ENCODE assay signal across 17 cellular contexts in the genomic region with DNA sequence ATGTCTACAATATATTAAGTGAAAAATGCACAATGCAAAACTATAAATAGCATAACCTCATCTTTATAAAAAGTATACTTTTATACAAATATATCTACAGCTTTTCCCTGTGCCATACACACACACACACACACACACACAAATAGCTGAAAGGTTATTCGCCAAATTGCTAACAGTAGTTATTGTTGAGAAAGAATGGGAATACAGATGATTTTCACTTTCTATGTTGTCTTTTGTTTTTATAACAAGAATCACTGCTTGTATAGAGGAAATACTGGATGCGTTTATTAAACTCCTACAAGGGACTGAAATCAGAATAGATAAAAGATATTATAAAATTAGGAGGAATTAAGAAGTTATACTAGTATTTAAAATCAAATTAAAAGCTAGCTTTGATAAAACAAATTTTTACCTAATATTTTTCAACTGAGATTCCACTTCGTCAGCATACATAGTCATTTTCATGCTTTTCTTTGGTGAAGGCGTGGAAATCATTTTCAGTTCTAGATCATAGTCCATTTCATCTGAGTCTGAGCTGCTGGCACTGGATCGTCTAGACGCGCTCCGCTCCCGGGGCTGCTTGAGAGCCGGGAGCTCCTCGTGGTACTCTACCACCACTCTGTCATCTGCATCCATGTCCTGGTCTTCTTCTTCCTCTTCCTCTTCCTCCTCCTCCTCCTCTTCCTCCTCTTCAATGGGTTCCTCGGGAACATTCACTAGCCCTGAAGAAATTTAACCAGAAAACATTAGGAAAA. TPM values are rescaled to one million over a fixed set of nuclear protein-coding genes. Genes with fewer than 3 reads are reported as not detected.
A peak's percentile ranks its signal among the peaks of the same experiment; 100 is the strongest.
DNase-seq lines count a peak whose midpoint lies in the region; ATAC-seq, FAIRE-seq and TF ChIP-seq lines count a peak whose summit lies in the region.
"Had no signal": no experiment of that assay in that cellular context is flagged by ENCODE, and none has a peak within 500 bp of the region (broad histone marks: within the 10 kb centered on the region; RNA-seq: fewer than 3 reads in every experiment).

No MANE protein-coding gene starts in this region.

- no peaks in the 10 kb centered on the region for H3K27me3 Mint-ChIP-seq in activated CD4-positive, alpha-beta T cell treated with anti-CD3 and anti-CD28 coated beads for 36 hours
- H3K27me3 Mint-ChIP-seq in WTC11 (ENCODE audit: low read depth), result no peaks in the 10 kb centered on the region
- no peaks in the 10 kb centered on the region for H3K27me3 Mint-ChIP-seq in CD4-positive, alpha-beta T cell
- H3K27me3 Mint-ChIP-seq in neural progenitor cell (ENCODE audit: insufficient read depth, low read depth), result no peaks in the 10 kb centered on the region

- no peaks in the 10 kb centered on the region for H3K79me2 ChIP-seq in neural progenitor cell (ENCODE audit: low read depth)

- peaks cover 53% of the 10 kb centered on the region for H3K36me3 Mint-ChIP-seq in activated CD4-positive, alpha-beta T cell treated with anti-CD3 and anti-CD28 coated beads for 36 hours (ENCODE audit: low read depth)
- peaks cover 66% of the 10 kb centered on the region for H3K36me3 Mint-ChIP-seq in WTC11
- H3K36me3 Mint-ChIP-seq in CD4-positive, alpha-beta T cell (ENCODE audit: low read depth), result peaks cover 84% of the 10 kb centered on the region
- H3K36me3 Mint-ChIP-seq in neural progenitor cell, result peaks cover 35% of the 10 kb centered on the region

- no peak for ATAC-seq in activated CD4-positive, alpha-beta T cell treated with anti-CD3 and anti-CD28 coated beads for 36 hours
- no peak for ATAC-seq in WTC11
- ATAC-seq in CD4-positive, alpha-beta T cell (ENCODE audit: poor library complexity), result no peak
- ATAC-seq in GM21526 (IDR thresholded peaks at IDR 0.05; ENCODE audit: low FRiP score, unreplicated experiment), result no peak
- ATAC-seq: GM12878, GM23338 had no signal

- H3K27ac ChIP-seq in CD4-positive, alpha-beta T cell (ENCODE audit: low read depth, low read length), result no peak overlapping the region
- H3K27ac ChIP-seq in neural progenitor cell, result no peak overlapping the region
- H3K27ac ChIP-seq: 22Rv1 had no signal

- H3K27ac Mint-ChIP-seq in activated CD4-positive, alpha-beta T cell treated with anti-CD3 and anti-CD28 coated beads for 36 hours, result peak overlapping the region; percentile 26
- H3K27ac Mint-ChIP-seq in WTC11 (peak overlapping the region; percentile 16; the same call in 1 of the 2 replicates), neural progenitor cell (no peak overlapping the region)
- no peak overlapping the region for H3K27ac Mint-ChIP-seq in CD4-positive, alpha-beta T cell
- H3K27ac Mint-ChIP-seq: GM23338 had no signal

- no peaks in the 10 kb centered on the region for H3K9me3 Mint-ChIP-seq in activated CD4-positive, alpha-beta T cell treated with anti-CD3 and anti-CD28 coated beads for 36 hours (ENCODE audit: low read depth)
- H3K9me3 Mint-ChIP-seq in WTC11 (no peaks in the 10 kb centered on the region), neural progenitor cell (no peaks in the 10 kb centered on the region)
- H3K9me3 Mint-ChIP-seq in CD4-positive, alpha-beta T cell, result no peaks in the 10 kb centered on the region
- H3K9me3 Mint-ChIP-seq: CD14-positive monocyte, GM23338 had no signal

- no peak overlapping the region for H3K9ac ChIP-seq in neural progenitor cell

- H3K27me3 ChIP-seq in CD4-positive, alpha-beta T cell (ENCODE audit: control insufficient read depth, insufficient read depth, low read length), result no peaks in the 10 kb centered on the region
- no peaks in the 10 kb centered on the region for H3K27me3 ChIP-seq in neural progenitor cell

- H3K4me3 ChIP-seq in neural progenitor cell, result no peak overlapping the region
- H3K4me3 ChIP-seq: GM12878, GM23338 had no signal

- no peaks in the 10 kb centered on the region for H4K20me1 ChIP-seq in neural progenitor cell (ENCODE audit: low read depth)

- peak; percentile 94 for FAIRE-seq in frontal cortex (lab: Jason Lieb, UNC)
- FAIRE-seq: GM12878, HTR-8/SVneo had no signal

- POLR2A ChIA-PET in activated CD4-positive, alpha-beta T cell treated with anti-CD3 and anti-CD28 coated beads for 36 hours (lab: Charles Lee), result no interaction called here
- POLR2A ChIA-PET in WTC11 (lab: Charles Lee), result no interaction called here
- POLR2A ChIA-PET in CD4-positive, alpha-beta T cell (lab: Charles Lee), result interaction anchor here (1.0 kb wide), 1 partner anchor 8 kb away, joined by 3 read pairs; no protein-coding TSS in a partner anchor

- no peaks in the 10 kb centered on the region for H3K4me1 ChIP-seq in neural progenitor cell
- H3K4me1 ChIP-seq: Caco-2 had no signal

- no peaks in the 10 kb centered on the region for H3F3A ChIP-seq in neural progenitor cell (ENCODE audit: low read depth)

- no peaks in the 10 kb centered on the region for H3K4me1 Mint-ChIP-seq in activated CD4-positive, alpha-beta T cell treated with anti-CD3 and anti-CD28 coated beads for 36 hours
- H3K4me1 Mint-ChIP-seq in WTC11, result no peaks in the 10 kb centered on the region
- no peaks in the 10 kb centered on the region for H3K4me1 Mint-ChIP-seq in CD4-positive, alpha-beta T cell (ENCODE audit: low read depth)
- H3K4me1 Mint-ChIP-seq in neural progenitor cell, result no peaks in the 10 kb centered on the region
- H3K4me1 Mint-ChIP-seq: CD14-positive monocyte, GM23338 had no signal

- CTCF ChIA-PET in activated CD4-positive, alpha-beta T cell treated with anti-CD3 and anti-CD28 coated beads for 36 hours (lab: Charles Lee), result interaction anchor here (0.5 to 3.5 kb wide), 4 partner anchors 80 to 228 kb away, joined by 3 to 25 read pairs (median 4); no protein-coding TSS in a partner anchor
- CTCF ChIA-PET in WTC11 (lab: Charles Lee), result interaction anchor here (0.8 to 1.0 kb wide), 3 partner anchors 10 to 80 kb away, joined by 3 read pairs; no protein-coding TSS in a partner anchor
- CTCF ChIA-PET in CD4-positive, alpha-beta T cell (lab: Charles Lee), result interaction anchor here (0.8 to 1.7 kb wide), 4 partner anchors 9 to 80 kb away, joined by 3 to 8 read pairs (median 3); no protein-coding TSS in a partner anchor

- H2AFZ ChIP-seq in neural progenitor cell (replicated peaks), result no peak overlapping the region
- H2AFZ ChIP-seq: GM23338 had no signal

- H3K4me2 ChIP-seq in neural progenitor cell, result no peak overlapping the region
- H3K4me2 ChIP-seq: GM23338 had no signal

- DNase-seq in activated CD4-positive, alpha-beta T cell treated with anti-CD3 and anti-CD28 coated beads for 36 hours, result no peak
- DNase-seq in activated CD4-positive, alpha-beta T cell treated with anti-CD3 and anti-CD28 coated beads for 48 hours, result no peak
- DNase-seq in WTC11 (ENCODE audit: low spot score), result no peak
- no peak for DNase-seq in frontal cortex (ENCODE audit: low spot score in 2 of 2)
- DNase-seq in putamen (ENCODE audit: low spot score), result peak; percentile 20
- no peak for DNase-seq in CD4-positive, alpha-beta T cell
- DNase-seq in neural progenitor cell (ENCODE audit: low spot score), result no peak
- DNase-seq: Caco-2, NCI-H1417 treated with DMSO at 0.1 percent for 48 hours, NCI-H2029 treated with DMSO at 0.1 percent for 48 hours, NCI-H510A treated with DMSO at 0.1 percent for 48 hours had no signal

- H3K4me3 Mint-ChIP-seq in activated CD4-positive, alpha-beta T cell treated with anti-CD3 and anti-CD28 coated beads for 36 hours, result no peak overlapping the region
- H3K4me3 Mint-ChIP-seq in WTC11 (no peak overlapping the region), neural progenitor cell (no peak overlapping the region)
- no peak overlapping the region for H3K4me3 Mint-ChIP-seq in CD4-positive, alpha-beta T cell
- H3K4me3 Mint-ChIP-seq: CD14-positive monocyte, GM23338 had no signal

- H3K36me3 ChIP-seq in neural progenitor cell, result peaks cover 31% of the 10 kb centered on the region

- no peak for TF ChIP-seq CTCF in WTC11 (IDR thresholded peaks at IDR 0.05)
- TF ChIP-seq CTCF in CD4-positive, alpha-beta T cell (IDR thresholded peaks at IDR 0.05), result no peak
- TF ChIP-seq CTCF in neural progenitor cell (IDR thresholded peaks at IDR 0.05), result no peak

- H3K9me3 ChIP-seq in CD4-positive, alpha-beta T cell (ENCODE audit: control insufficient read depth, low read length), result no peaks in the 10 kb centered on the region
- H3K9me3 ChIP-seq in neural progenitor cell (ENCODE audit: low read depth), result no peaks in the 10 kb centered on the region
- H3K9me3 ChIP-seq: Caco-2 had no signal

- intact Hi-C loops in activated CD4-positive, alpha-beta T cell treated with anti-CD3 and anti-CD28 coated beads for 36 hours (cut with DNase I, micrococcal nuclease), result no loop called here
- intact Hi-C loops in CD4-positive, alpha-beta T cell (cut with DNase I, micrococcal nuclease), result no loop called here

TF ChIP-seq in WTC11, 78 proteins besides CTCF, POLR2A, EP300 and RAD21 (continues in another document):
- no peak for TF ChIP-seq ZNF317 (CRISPR knock-in tag; IDR thresholded peaks at IDR 0.05; ENCODE audit: borderline replicate concordance, low read depth)
- no peak for TF ChIP-seq NFE2L1 (CRISPR knock-in tag; IDR thresholded peaks at IDR 0.05)
- TF ChIP-seq CREB1 (CRISPR knock-in tag; IDR thresholded peaks at IDR 0.05), result no peak
- no peak for TF ChIP-seq ZBTB21 (CRISPR knock-in tag; IDR thresholded peaks at IDR 0.05; ENCODE audit: borderline replicate concordance)
- TF ChIP-seq NFYB (CRISPR knock-in tag; conservative IDR thresholded peaks at IDR 0.05; ENCODE audit: low read depth), result no peak
- TF ChIP-seq, protein P1, sequence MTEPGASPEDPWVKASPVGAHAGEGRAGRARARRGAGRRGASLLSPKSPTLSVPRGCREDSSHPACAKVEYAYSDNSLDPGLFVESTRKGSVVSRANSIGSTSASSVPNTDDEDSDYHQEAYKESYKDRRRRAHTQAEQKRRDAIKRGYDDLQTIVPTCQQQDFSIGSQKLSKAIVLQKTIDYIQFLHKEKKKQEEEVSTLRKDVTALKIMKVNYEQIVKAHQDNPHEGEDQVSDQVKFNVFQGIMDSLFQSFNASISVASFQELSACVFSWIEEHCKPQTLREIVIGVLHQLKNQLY (CRISPR knock-in tag; IDR thresholded peaks at IDR 0.05), result no peak

RNA-seq across cellular contexts. Expression of gene ITGAE, which starts 17.0 kb away (rescaled TPM):
- total RNA-seq in activated CD4-positive, alpha-beta T cell treated with anti-CD3 and anti-CD28 coated beads for 36 hours, result 10 to 100 TPM; 20.9 to 41.1 TPM
- total RNA-seq in WTC11 (2021), result 18.6 to 21.3 TPM (median 19.5 TPM) in 3 replicates
- 11.0 TPM for total RNA-seq in frontal cortex
- total RNA-seq in CD4-positive, alpha-beta T cell, result 10 to 100 TPM; 15.8 to 18.3 TPM
- total RNA-seq in neural progenitor cell (ENCODE audit: low replicate concordance), result 33.7 and 47.5 TPM in 2 replicates

RNA-seq across cellular contexts. Expression of gene NCBP3, which starts 28.0 kb away (rescaled TPM):
- total RNA-seq in activated CD4-positive, alpha-beta T cell treated with anti-CD3 and anti-CD28 coated beads for 36 hours, result 10 to 100 TPM; 35.9 to 44.6 TPM
- total RNA-seq in WTC11 (2021), result 48.7 to 51.3 TPM (median 49.6 TPM) in 3 replicates
- 20.8 TPM for total RNA-seq in frontal cortex
- 10 to 100 TPM; 25.0 to 29.5 TPM for total RNA-seq in CD4-positive, alpha-beta T cell
- 55.7 and 72.4 TPM in 2 replicates for total RNA-seq in neural progenitor cell (ENCODE audit: low replicate concordance)

Comparison
In these comparisons a context has a peak if more than half of its experiments do, and no peak if none do; other contexts are left out.
1. H3K27ac Mint-ChIP-seq: peak in activated CD4-positive, alpha-beta T cell treated with anti-CD3 and anti-CD28 coated beads for 36 hours (single experiment) and WTC11 (single experiment); none in CD4-positive, alpha-beta T cell (single experiment) and neural progenitor cell (single experiment).